In the genomic region with DNA sequence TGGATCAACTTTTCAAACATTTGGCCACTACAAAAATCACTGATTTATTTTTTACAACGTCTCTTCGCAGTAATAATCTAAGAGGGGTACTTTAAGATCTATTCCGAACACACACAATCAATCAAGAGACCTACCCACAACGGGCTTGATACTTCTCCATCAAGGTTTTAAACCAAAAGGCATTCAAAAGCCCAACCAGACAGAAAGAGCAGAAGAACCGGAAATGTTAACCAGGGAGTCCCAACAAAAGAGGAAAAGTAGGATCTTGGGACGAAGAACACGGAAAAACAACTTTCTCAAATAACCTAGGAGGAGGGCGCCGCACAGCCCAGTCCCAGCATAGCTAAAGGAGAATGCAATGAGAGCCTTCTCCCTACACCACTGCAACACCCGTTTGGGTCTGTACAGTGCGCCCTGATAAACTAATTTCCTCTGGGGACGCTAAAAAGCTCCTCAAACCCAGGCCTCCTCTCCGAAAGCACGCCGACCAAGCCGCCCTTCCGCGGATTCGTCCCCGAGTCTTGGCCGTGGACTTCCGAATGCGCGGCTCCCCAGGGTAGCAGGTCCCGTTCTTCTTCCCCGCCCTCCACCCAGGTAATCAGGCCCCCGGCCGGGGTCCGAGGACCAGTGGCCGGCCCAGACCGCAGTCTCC, we compare ENCODE assay signal across 6 cellular contexts. TPM values are rescaled to one million over a fixed set of nuclear protein-coding genes. Genes with fewer than 3 reads are reported as not detected.
A peak's percentile ranks its signal among the peaks of the same experiment; 100 is the strongest.
DNase-seq lines count a peak whose midpoint lies in the region; ATAC-seq and TF ChIP-seq lines count a peak whose summit lies in the region.

No MANE protein-coding gene starts in this region.

- H3K79me2 ChIP-seq in mammary epithelial cell (ENCODE audit: insufficient read depth, low read length), result peaks cover 56% of the 10 kb centered on the region

- 1% methylated on average over 30 of the region's 31 CpGs for WGBS in mammary epithelial cell (ENCODE audit: low coverage, missing lambda C conversion rate)

- no peak for TF ChIP-seq CTCF in mammary epithelial cell (conservative IDR thresholded peaks at IDR 0.05 in 1 of 2, IDR thresholded peaks at IDR 0.05 in 1 of 2; ENCODE audit: extremely low read depth in 1 of 2, insufficient read depth in 1 of 2, low read depth in 1 of 2, low read length in 2 of 2)

- H3K9ac ChIP-seq in mammary epithelial cell (ENCODE audit: insufficient read depth, low read length), result peak overlapping the region; percentile 96

- peaks cover 14% of the 10 kb centered on the region for H3K36me3 ChIP-seq in mammary epithelial cell (ENCODE audit: insufficient read depth, low read length)
- peaks cover 33% of the 10 kb centered on the region for H3K36me3 ChIP-seq in neuron (ENCODE audit: insufficient read depth, low read length)

- peak overlapping the region; percentile 79 for H2AFZ ChIP-seq in mammary epithelial cell (ENCODE audit: low read depth, low read length)
- no peak overlapping the region for H2AFZ ChIP-seq in neuron (ENCODE audit: low read depth, low read length)

- peak; percentile 30 for ATAC-seq in GM18511 (IDR thresholded peaks at IDR 0.05; ENCODE audit: unreplicated experiment)
- peak; percentile 26 for ATAC-seq in HG03175 (IDR thresholded peaks at IDR 0.05; ENCODE audit: unreplicated experiment)
- no peak for ATAC-seq in HG03039 (IDR thresholded peaks at IDR 0.05; ENCODE audit: unreplicated experiment)

- no peaks in the 10 kb centered on the region for H4K20me1 ChIP-seq in mammary epithelial cell (ENCODE audit: insufficient read depth, low read length)

- DNase-seq in mammary epithelial cell (peak; percentile 14), kidney tubule cell (ENCODE audit: low spot score) (no peak)

- in situ Hi-C loops in mammary epithelial cell (cut with MboI; ENCODE audit: low sequenced_read_pairs in 2 of 2), result no loop called here

- CTCF ChIA-PET in mammary epithelial cell (lab: Charles Lee; ENCODE audit: low non-redundant PET), result no interaction called here

- H3K4me3 ChIP-seq in mammary epithelial cell (replicated peaks in 1 of 3; ENCODE audit: insufficient read depth in 1 of 3, low read depth in 2 of 3, low read length in 3 of 3) (peak overlapping the region; percentile 57 to 85 (median 76)), neuron (ENCODE audit: low read length) (peak overlapping the region; percentile 95)

- H3K27me3 ChIP-seq in mammary epithelial cell (ENCODE audit: insufficient read depth, low read length) (no peaks in the 10 kb centered on the region), neuron (ENCODE audit: insufficient read depth, low read length) (no peaks in the 10 kb centered on the region)

- dilution Hi-C loops in mammary epithelial cell (cut with HindIII; ENCODE audit: low sequenced_read_pairs), result loop anchor here (5.0 kb wide), 1 partner anchor 39 kb away; a partner anchor contains a TSS

- intact Hi-C loops in mammary epithelial cell (cut with micrococcal nuclease), result loop anchor here (2.0 to 5.0 kb wide), 3 partner anchors 36 to 194 kb away; a partner anchor contains a TSS

- peak overlapping the region; percentile 86 for H3K4me2 ChIP-seq in mammary epithelial cell (ENCODE audit: insufficient read depth, low read depth, low read length)

- BruUV-seq in mammary epithelial cell (replicated peaks; lab: Mats Ljungman, UMichigan), result TSS peak; percentile 47

- H3K4me1 ChIP-seq in mammary epithelial cell (ENCODE audit: insufficient read depth, low read length) (peaks cover 11% of the 10 kb centered on the region), neuron (ENCODE audit: insufficient read depth, low read length) (peaks cover 21% of the 10 kb centered on the region)

- H3K27ac ChIP-seq in mammary epithelial cell (ENCODE audit: insufficient read depth, low read depth, low read length), result peak overlapping the region; percentile 79

- H3K9me3 ChIP-seq in mammary epithelial cell (replicated peaks; ENCODE audit: insufficient read depth, low read length) (no peaks in the 10 kb centered on the region), neuron (ENCODE audit: low read length) (no peaks in the 10 kb centered on the region)

RNA-seq across cellular contexts. Expression of a gene that starts 0.6 kb away (rescaled TPM):
- 100 to 1,000 TPM in 1 of 2 donors, 10 to 100 TPM in 1; 69.7 to 303 TPM for total RNA-seq in mammary epithelial cell
- 166 TPM for polyA plus RNA-seq in mammary epithelial cell
- polyA minus RNA-seq in mammary epithelial cell, result 24.4 TPM

RNA-seq across cellular contexts. Expression of a gene that starts 7.1 kb away (rescaled TPM):
- total RNA-seq in mammary epithelial cell, result 10 to 100 TPM; 25.7 to 26.5 TPM
- polyA plus RNA-seq in mammary epithelial cell, result 5.9 TPM
- 6.6 TPM for polyA minus RNA-seq in mammary epithelial cell

RNA-seq across cellular contexts. Expression of a gene that starts 18.7 kb away (rescaled TPM):
- total RNA-seq in mammary epithelial cell, result under 1 TPM; 0.49 to 0.83 TPM
- 0.09 TPM for polyA plus RNA-seq in mammary epithelial cell
- not detected for polyA minus RNA-seq in mammary epithelial cell

RNA-seq across cellular contexts. Expression of a gene that starts 37.0 kb away (rescaled TPM):
- total RNA-seq in mammary epithelial cell, result 10 to 100 TPM; 65.2 to 75.4 TPM
- 76.3 TPM for polyA plus RNA-seq in mammary epithelial cell
- 71.0 TPM for polyA minus RNA-seq in mammary epithelial cell

RNA-seq across cellular contexts. Expression of a gene that starts 45.2 kb away (rescaled TPM):
- total RNA-seq in mammary epithelial cell, result not detected
- polyA plus RNA-seq in mammary epithelial cell, result not detected
- polyA minus RNA-seq in mammary epithelial cell, result not detected
